ENCODE assay signal across 23 cellular contexts in genomic region chr11:35365395-35365794, GRCh38. TPM values are rescaled to one million over a fixed set of nuclear protein-coding genes. Genes with fewer than 3 reads are reported as not detected.
DNase-seq lines count a peak whose midpoint lies in the region; FAIRE-seq and TF ChIP-seq lines count a peak whose summit lies in the region.
"Had no signal": no experiment of that assay in that cellular context is flagged by ENCODE, and none has a peak within 500 bp of the region (broad histone marks: within the 10 kb centered on the region; RNA-seq: fewer than 3 reads in every experiment).

No MANE protein-coding gene starts in this region.

- no peaks in the 10 kb centered on the region for H3K79me2 ChIP-seq in astrocyte (ENCODE audit: insufficient read depth, low read length)

- H3K27ac Mint-ChIP-seq in HFFc6 (peak overlapping the region; percentile 35; the same call in 1 of the 2 replicates), astrocyte (ENCODE audit: unreplicated experiment) (peak overlapping the region; percentile 22)
- H3K27ac Mint-ChIP-seq: CD4-positive, alpha-beta T cell had no signal

- H3K27me3 ChIP-seq in astrocyte (ENCODE audit: insufficient read depth, low read length): no peaks in the 10 kb centered on the region
- H3K27me3 ChIP-seq in sigmoid colon: no peaks in the 10 kb centered on the region
- no peaks in the 10 kb centered on the region for H3K27me3 ChIP-seq in vagina
- H3K27me3 ChIP-seq: BLaER1 had no signal

- H3K9me3 Mint-ChIP-seq in HFFc6: peaks cover 15% of the 10 kb centered on the region
- H3K9me3 Mint-ChIP-seq in astrocyte (ENCODE audit: unreplicated experiment): peaks cover 2% of the 10 kb centered on the region
- H3K9me3 Mint-ChIP-seq: CD4-positive, alpha-beta T cell had no signal

- H3K4me3 ChIP-seq in astrocyte (ENCODE audit: insufficient read depth, low read depth, low read length) (no peak overlapping the region), sigmoid colon (no peak overlapping the region), vagina (no peak overlapping the region)
- H3K4me3 ChIP-seq: BLaER1, SK-N-MC had no signal

- H3K9me3 ChIP-seq in astrocyte (ENCODE audit: insufficient read depth, low read depth, low read length) (no peaks in the 10 kb centered on the region), sigmoid colon (no peaks in the 10 kb centered on the region), vagina (no peaks in the 10 kb centered on the region)
- H3K9me3 ChIP-seq: BLaER1, Caco-2 had no signal

- no peaks in the 10 kb centered on the region for H4K20me1 ChIP-seq in astrocyte (ENCODE audit: insufficient read depth, low read length)
- H4K20me1 ChIP-seq: BLaER1 had no signal

- H3K36me3 ChIP-seq in astrocyte (ENCODE audit: insufficient read depth, low read length) (no peaks in the 10 kb centered on the region), sigmoid colon (no peaks in the 10 kb centered on the region), vagina (no peaks in the 10 kb centered on the region)
- H3K36me3 ChIP-seq: BLaER1 had no signal

- 79 to 92% methylated on average over 5 of the region's 5 CpGs for WGBS in sigmoid colon, 2 donors

- H3K27me3 Mint-ChIP-seq in HFFc6 (ENCODE audit: insufficient read depth): no peaks in the 10 kb centered on the region; the same call in 1 of the 2 replicates
- H3K27me3 Mint-ChIP-seq in astrocyte (ENCODE audit: low read depth, unreplicated experiment): peaks cover 2% of the 10 kb centered on the region
- H3K27me3 Mint-ChIP-seq: CD4-positive, alpha-beta T cell had no signal

- H3K4me1 Mint-ChIP-seq in HFFc6 (ENCODE audit: low read depth) (peaks cover 66% of the 10 kb centered on the region), astrocyte (ENCODE audit: low read depth, unreplicated experiment) (peaks cover 36% of the 10 kb centered on the region)

- TF ChIP-seq CTCF in HFFc6 (IDR thresholded peaks at IDR 0.05) (no peak), astrocyte (IDR thresholded peaks at IDR 0.05; ENCODE audit: insufficient read depth, low read depth, low read length) (no peak), sigmoid colon (IDR thresholded peaks at IDR 0.05) (no peak), vagina (IDR thresholded peaks at IDR 0.05) (no peak)

- no peak overlapping the region for H2AFZ ChIP-seq in astrocyte (ENCODE audit: low read depth, low read length)

- no peak for TF ChIP-seq EP300 in sigmoid colon (IDR thresholded peaks at IDR 0.05)

- H3K27ac ChIP-seq in astrocyte (ENCODE audit: low read depth, low read length) (no peak overlapping the region), sigmoid colon (peak overlapping the region; percentile 59 to 87 (median 78)), vagina (peak overlapping the region; percentile 73)
- H3K27ac ChIP-seq: BLaER1, RWPE1, SK-N-MC had no signal

- peaks cover 16% of the 10 kb centered on the region for H3K36me3 Mint-ChIP-seq in HFFc6 (ENCODE audit: low read depth)
- no peaks in the 10 kb centered on the region for H3K36me3 Mint-ChIP-seq in astrocyte (ENCODE audit: low read depth, unreplicated experiment)

- no peak for FAIRE-seq in astrocyte (lab: Jason Lieb, UNC)
- FAIRE-seq: H1 had no signal

- TF ChIP-seq POLR2A in sigmoid colon (IDR thresholded peaks at IDR 0.05) (no peak), vagina (IDR thresholded peaks at IDR 0.05) (no peak)

- intact Hi-C loops in sigmoid colon (cut with DNase I) (no loop called here), vagina (cut with DNase I) (no loop called here)

- no peak overlapping the region for H3K4me2 ChIP-seq in astrocyte (ENCODE audit: low read length)
- H3K4me2 ChIP-seq: BLaER1 had no signal

- H3K4me3 Mint-ChIP-seq in HFFc6: no peak overlapping the region
- no peak overlapping the region for H3K4me3 Mint-ChIP-seq in astrocyte (ENCODE audit: unreplicated experiment)
- H3K4me3 Mint-ChIP-seq: CD4-positive, alpha-beta T cell had no signal

- DNase-seq in HFFc6 (no peak), astrocyte (ENCODE audit: low read depth) (no peak), sigmoid colon (no peak), vagina (ENCODE audit: extremely low spot score in 2 of 2) (no peak), NCI-H1694 (lab: John Stamatoyannopoulos, UW) (no peak), amygdala (lab: John Stamatoyannopoulos, UW) (no peak), NCI-H1436 treated with DMSO at 0.1 percent for 48 hours (lab: John Stamatoyannopoulos, UW) (no peak)
- DNase-seq: ACHN; Caco-2; CD4-positive, alpha-beta T cell; DMS 273 treated with DMSO at 0.1 percent for 48 hours; DMS79 treated with DMSO at 0.1 percent for 48 hours; MM.1S; NCI-H1048; NCI-H1417 treated with DMSO at 0.1 percent for 48 hours; NCI-H1930; NCI-H748 treated with DMSO at 0.1 percent for 48 hours; SHP77 treated with DMSO at 0.1 percent for 48 hours had no signal

- no peak overlapping the region for H3K9ac ChIP-seq in astrocyte (ENCODE audit: low read length)
- H3K9ac ChIP-seq: BLaER1 had no signal

- H3K4me1 ChIP-seq in astrocyte (ENCODE audit: insufficient read depth, low read length) (peaks cover 21% of the 10 kb centered on the region), sigmoid colon (peaks cover 0 to 31% (median 24%) of the 10 kb centered on the region in 4 donors), vagina (peaks cover 31% of the 10 kb centered on the region)
- H3K4me1 ChIP-seq: BLaER1, Caco-2 had no signal

RNA-seq across cellular contexts. Expression of gene SLC1A2, which starts 54.0 kb away (rescaled TPM):
- 1 to 10 TPM; 1.7 to 2.4 (median 2.1) TPM for total RNA-seq in HFFc6 (2021; fragmentation: NEBNext Ultra II Directional; extraction: Animal tissue kit (Norgen Biotek cat#: 25700))
- total RNA-seq in astrocyte (0.14 and 0.25 TPM in 2 replicates), sigmoid colon (1 to 10 TPM in 2 of 4 donors, under 1 TPM in 2; 0.14 to 2.2 (median 1.2) TPM), vagina (4.7 TPM)
- polyA plus RNA-seq in sigmoid colon: under 1 TPM in 2 of 3 donors, not detected in 1; 0.23 to 0.60 TPM
- total RNA-seq: CD4-positive, alpha-beta T cell; NCI-H460 had no signal
